ENCODE assay signal across 1 cellular context in the genomic region with DNA sequence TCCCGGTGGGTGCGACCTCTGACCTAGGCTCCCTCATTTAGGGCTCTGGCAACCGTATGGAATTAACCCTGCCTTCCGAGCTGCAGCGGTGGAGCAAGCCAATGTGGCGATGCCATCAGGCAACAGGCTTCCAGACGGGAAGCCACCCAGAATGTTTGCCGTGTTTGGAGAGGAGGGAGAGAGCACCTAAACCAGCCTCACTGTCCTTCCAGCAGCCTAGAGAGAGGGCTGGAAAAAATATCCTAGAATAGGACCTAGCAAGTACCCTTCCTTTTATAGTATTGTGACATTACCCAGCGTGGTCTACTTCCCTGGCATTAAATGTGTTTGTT.
TF ChIP-seq lines count a peak whose summit lies in the region.

No MANE protein-coding gene starts in this region.

TF ChIP-seq in HepG2, 621 proteins besides CTCF, POLR2A, EP300 and RAD21 (continued from another document and continues in another):
- TF ChIP-seq, protein P1, sequence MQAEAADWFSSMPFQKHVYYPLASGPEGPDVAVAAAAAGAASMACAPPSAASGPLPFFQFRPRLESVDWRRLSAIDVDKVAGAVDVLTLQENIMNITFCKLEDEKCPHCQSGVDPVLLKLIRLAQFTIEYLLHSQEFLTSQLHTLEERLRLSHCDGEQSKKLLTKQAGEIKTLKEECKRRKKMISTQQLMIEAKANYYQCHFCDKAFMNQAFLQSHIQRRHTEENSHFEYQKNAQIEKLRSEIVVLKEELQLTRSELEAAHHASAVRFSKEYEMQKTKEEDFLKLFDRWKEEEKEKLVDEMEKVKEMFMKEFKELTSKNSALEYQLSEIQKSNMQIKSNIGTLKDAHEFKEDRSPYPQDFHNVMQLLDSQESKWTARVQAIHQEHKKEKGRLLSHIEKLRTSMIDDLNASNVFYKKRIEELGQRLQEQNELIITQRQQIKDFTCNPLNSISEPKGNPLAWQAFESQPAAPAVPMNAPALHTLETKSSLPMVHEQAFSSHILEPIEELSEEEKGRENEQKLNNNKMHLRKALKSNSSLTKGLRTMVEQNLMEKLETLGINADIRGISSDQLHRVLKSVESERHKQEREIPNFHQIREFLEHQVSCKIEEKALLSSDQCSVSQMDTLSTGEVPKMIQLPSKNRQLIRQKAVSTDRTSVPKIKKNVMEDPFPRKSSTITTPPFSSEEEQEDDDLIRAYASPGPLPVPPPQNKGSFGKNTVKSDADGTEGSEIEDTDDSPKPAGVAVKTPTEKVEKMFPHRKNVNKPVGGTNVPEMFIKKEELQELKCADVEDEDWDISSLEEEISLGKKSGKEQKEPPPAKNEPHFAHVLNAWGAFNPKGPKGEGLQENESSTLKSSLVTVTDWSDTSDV (CRISPR knock-in tag; IDR thresholded peaks at IDR 0.05): no peak
- TF ChIP-seq ZNF75D (CRISPR knock-in tag; IDR thresholded peaks at IDR 0.05; ENCODE audit: borderline replicate concordance) (no peak), ZFP41 (CRISPR knock-in tag; IDR thresholded peaks at IDR 0.05; ENCODE audit: borderline replicate concordance) (no peak), NAIF1 (CRISPR knock-in tag; IDR thresholded peaks at IDR 0.05; ENCODE audit: borderline replicate concordance) (no peak), ZNF446 (CRISPR knock-in tag; IDR thresholded peaks at IDR 0.05) (peak; percentile 16; the same call in 1 of the 2 replicates), ZBTB42 (CRISPR knock-in tag; IDR thresholded peaks at IDR 0.05) (no peak), SOX6 (IDR thresholded peaks at IDR 0.05) (no peak), SOX6 (CRISPR knock-in tag; IDR thresholded peaks at IDR 0.05) (0 out of 2 replicates have a peak, but pooled peaks have one; percentile 22), MIXL1 (CRISPR knock-in tag; IDR thresholded peaks at IDR 0.05) (no peak), ZNF562 (CRISPR knock-in tag; IDR thresholded peaks at IDR 0.05; ENCODE audit: borderline replicate concordance) (no peak), NR2F6 (IDR thresholded peaks at IDR 0.05) (peak; percentile 71), NR2F6 (CRISPR knock-in tag; IDR thresholded peaks at IDR 0.05) (0 out of 2 replicates have a peak, but pooled peaks have one; percentile 42), SMARCE1 (IDR thresholded peaks at IDR 0.05; ENCODE audit: borderline replicate concordance) (no peak), NKX3-1 (CRISPR knock-in tag; IDR thresholded peaks at IDR 0.05) (no peak), FOXM1 (CRISPR knock-in tag; IDR thresholded peaks at IDR 0.05) (no peak), ARNT2 (CRISPR knock-in tag; IDR thresholded peaks at IDR 0.05; ENCODE audit: low read depth) (no peak)
- TF ChIP-seq, protein P2, sequence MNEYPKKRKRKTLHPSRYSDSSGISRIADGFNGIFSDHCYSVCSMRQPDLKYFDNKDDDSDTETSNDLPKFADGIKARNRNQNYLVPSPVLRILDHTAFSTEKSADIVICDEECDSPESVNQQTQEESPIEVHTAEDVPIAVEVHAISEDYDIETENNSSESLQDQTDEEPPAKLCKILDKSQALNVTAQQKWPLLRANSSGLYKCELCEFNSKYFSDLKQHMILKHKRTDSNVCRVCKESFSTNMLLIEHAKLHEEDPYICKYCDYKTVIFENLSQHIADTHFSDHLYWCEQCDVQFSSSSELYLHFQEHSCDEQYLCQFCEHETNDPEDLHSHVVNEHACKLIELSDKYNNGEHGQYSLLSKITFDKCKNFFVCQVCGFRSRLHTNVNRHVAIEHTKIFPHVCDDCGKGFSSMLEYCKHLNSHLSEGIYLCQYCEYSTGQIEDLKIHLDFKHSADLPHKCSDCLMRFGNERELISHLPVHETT (CRISPR knock-in tag; conservative IDR thresholded peaks at IDR 0.05): no peak
- TF ChIP-seq, protein P3, sequence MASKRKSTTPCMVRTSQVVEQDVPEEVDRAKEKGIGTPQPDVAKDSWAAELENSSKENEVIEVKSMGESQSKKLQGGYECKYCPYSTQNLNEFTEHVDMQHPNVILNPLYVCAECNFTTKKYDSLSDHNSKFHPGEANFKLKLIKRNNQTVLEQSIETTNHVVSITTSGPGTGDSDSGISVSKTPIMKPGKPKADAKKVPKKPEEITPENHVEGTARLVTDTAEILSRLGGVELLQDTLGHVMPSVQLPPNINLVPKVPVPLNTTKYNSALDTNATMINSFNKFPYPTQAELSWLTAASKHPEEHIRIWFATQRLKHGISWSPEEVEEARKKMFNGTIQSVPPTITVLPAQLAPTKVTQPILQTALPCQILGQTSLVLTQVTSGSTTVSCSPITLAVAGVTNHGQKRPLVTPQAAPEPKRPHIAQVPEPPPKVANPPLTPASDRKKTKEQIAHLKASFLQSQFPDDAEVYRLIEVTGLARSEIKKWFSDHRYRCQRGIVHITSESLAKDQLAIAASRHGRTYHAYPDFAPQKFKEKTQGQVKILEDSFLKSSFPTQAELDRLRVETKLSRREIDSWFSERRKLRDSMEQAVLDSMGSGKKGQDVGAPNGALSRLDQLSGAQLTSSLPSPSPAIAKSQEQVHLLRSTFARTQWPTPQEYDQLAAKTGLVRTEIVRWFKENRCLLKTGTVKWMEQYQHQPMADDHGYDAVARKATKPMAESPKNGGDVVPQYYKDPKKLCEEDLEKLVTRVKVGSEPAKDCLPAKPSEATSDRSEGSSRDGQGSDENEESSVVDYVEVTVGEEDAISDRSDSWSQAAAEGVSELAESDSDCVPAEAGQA (IDR thresholded peaks at IDR 0.05; ENCODE audit: low read depth): no peak
- TF ChIP-seq, protein P3 (CRISPR knock-in tag; IDR thresholded peaks at IDR 0.05; ENCODE audit: borderline replicate concordance): no peak
- TF ChIP-seq, protein P4, sequence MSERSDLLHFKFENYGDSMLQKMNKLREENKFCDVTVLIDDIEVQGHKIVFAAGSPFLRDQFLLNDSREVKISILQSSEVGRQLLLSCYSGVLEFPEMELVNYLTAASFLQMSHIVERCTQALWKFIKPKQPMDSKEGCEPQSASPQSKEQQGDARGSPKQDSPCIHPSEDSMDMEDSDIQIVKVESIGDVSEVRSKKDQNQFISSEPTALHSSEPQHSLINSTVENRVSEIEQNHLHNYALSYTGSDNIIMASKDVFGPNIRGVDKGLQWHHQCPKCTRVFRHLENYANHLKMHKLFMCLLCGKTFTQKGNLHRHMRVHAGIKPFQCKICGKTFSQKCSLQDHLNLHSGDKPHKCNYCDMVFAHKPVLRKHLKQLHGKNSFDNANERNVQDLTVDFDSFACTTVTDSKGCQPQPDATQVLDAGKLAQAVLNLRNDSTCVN (CRISPR knock-in tag; IDR thresholded peaks at IDR 0.05; ENCODE audit: borderline replicate concordance): no peak
- TF ChIP-seq, protein P5, sequence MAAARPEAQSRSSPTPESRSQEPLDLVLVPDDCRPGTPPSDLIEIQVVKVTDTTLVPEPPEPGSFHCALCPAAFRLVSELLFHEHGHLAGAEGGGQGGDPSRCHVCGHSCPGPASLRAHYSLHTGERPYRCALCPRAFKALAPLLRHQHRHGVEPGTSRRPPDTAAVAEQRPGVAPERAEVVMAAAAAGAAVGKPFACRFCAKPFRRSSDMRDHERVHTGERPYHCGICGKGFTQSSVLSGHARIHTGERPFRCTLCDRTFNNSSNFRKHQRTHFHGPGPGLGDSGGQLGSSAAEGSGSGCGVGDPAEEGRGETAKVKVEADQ (CRISPR knock-in tag; IDR thresholded peaks at IDR 0.05; ENCODE audit: borderline replicate concordance): no peak
- TF ChIP-seq, protein P6, sequence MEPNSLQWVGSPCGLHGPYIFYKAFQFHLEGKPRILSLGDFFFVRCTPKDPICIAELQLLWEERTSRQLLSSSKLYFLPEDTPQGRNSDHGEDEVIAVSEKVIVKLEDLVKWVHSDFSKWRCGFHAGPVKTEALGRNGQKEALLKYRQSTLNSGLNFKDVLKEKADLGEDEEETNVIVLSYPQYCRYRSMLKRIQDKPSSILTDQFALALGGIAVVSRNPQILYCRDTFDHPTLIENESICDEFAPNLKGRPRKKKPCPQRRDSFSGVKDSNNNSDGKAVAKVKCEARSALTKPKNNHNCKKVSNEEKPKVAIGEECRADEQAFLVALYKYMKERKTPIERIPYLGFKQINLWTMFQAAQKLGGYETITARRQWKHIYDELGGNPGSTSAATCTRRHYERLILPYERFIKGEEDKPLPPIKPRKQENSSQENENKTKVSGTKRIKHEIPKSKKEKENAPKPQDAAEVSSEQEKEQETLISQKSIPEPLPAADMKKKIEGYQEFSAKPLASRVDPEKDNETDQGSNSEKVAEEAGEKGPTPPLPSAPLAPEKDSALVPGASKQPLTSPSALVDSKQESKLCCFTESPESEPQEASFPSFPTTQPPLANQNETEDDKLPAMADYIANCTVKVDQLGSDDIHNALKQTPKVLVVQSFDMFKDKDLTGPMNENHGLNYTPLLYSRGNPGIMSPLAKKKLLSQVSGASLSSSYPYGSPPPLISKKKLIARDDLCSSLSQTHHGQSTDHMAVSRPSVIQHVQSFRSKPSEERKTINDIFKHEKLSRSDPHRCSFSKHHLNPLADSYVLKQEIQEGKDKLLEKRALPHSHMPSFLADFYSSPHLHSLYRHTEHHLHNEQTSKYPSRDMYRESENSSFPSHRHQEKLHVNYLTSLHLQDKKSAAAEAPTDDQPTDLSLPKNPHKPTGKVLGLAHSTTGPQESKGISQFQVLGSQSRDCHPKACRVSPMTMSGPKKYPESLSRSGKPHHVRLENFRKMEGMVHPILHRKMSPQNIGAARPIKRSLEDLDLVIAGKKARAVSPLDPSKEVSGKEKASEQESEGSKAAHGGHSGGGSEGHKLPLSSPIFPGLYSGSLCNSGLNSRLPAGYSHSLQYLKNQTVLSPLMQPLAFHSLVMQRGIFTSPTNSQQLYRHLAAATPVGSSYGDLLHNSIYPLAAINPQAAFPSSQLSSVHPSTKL (CRISPR knock-in tag; IDR thresholded peaks at IDR 0.05): no peak
- TF ChIP-seq, protein P7, sequence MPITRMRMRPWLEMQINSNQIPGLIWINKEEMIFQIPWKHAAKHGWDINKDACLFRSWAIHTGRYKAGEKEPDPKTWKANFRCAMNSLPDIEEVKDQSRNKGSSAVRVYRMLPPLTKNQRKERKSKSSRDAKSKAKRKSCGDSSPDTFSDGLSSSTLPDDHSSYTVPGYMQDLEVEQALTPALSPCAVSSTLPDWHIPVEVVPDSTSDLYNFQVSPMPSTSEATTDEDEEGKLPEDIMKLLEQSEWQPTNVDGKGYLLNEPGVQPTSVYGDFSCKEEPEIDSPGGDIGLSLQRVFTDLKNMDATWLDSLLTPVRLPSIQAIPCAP (CRISPR knock-in tag; IDR thresholded peaks at IDR 0.05; ENCODE audit: low read depth): no peak
- TF ChIP-seq, protein P8, sequence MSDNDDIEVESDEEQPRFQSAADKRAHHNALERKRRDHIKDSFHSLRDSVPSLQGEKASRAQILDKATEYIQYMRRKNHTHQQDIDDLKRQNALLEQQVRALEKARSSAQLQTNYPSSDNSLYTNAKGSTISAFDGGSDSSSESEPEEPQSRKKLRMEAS (IDR thresholded peaks at IDR 0.05): no peak
- TF ChIP-seq, protein P9, sequence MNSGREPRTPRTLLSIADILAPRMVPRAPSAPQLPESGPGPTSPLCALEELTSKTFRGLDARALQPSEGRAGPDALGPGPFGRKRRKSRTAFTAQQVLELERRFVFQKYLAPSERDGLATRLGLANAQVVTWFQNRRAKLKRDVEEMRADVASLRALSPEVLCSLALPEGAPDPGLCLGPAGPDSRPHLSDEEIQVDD (CRISPR knock-in tag; IDR thresholded peaks at IDR 0.05; ENCODE audit: borderline replicate concordance): no peak
- TF ChIP-seq, protein P10, sequence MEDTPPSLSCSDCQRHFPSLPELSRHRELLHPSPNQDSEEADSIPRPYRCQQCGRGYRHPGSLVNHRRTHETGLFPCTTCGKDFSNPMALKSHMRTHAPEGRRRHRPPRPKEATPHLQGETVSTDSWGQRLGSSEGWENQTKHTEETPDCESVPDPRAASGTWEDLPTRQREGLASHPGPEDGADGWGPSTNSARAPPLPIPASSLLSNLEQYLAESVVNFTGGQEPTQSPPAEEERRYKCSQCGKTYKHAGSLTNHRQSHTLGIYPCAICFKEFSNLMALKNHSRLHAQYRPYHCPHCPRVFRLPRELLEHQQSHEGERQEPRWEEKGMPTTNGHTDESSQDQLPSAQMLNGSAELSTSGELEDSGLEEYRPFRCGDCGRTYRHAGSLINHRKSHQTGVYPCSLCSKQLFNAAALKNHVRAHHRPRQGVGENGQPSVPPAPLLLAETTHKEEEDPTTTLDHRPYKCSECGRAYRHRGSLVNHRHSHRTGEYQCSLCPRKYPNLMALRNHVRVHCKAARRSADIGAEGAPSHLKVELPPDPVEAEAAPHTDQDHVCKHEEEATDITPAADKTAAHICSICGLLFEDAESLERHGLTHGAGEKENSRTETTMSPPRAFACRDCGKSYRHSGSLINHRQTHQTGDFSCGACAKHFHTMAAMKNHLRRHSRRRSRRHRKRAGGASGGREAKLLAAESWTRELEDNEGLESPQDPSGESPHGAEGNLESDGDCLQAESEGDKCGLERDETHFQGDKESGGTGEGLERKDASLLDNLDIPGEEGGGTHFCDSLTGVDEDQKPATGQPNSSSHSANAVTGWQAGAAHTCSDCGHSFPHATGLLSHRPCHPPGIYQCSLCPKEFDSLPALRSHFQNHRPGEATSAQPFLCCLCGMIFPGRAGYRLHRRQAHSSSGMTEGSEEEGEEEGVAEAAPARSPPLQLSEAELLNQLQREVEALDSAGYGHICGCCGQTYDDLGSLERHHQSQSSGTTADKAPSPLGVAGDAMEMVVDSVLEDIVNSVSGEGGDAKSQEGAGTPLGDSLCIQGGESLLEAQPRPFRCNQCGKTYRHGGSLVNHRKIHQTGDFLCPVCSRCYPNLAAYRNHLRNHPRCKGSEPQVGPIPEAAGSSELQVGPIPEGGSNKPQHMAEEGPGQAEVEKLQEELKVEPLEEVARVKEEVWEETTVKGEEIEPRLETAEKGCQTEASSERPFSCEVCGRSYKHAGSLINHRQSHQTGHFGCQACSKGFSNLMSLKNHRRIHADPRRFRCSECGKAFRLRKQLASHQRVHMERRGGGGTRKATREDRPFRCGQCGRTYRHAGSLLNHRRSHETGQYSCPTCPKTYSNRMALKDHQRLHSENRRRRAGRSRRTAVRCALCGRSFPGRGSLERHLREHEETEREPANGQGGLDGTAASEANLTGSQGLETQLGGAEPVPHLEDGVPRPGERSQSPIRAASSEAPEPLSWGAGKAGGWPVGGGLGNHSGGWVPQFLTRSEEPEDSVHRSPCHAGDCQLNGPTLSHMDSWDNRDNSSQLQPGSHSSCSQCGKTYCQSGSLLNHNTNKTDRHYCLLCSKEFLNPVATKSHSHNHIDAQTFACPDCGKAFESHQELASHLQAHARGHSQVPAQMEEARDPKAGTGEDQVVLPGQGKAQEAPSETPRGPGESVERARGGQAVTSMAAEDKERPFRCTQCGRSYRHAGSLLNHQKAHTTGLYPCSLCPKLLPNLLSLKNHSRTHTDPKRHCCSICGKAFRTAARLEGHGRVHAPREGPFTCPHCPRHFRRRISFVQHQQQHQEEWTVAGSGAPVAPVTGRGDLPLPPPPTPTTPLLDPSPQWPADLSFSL (CRISPR knock-in tag; IDR thresholded peaks at IDR 0.05): no peak
